Comparison of ENCODE assay signal across 23 cellular contexts in genomic region chr10:8296742-8297101, GRCh38.
"Had no signal": no experiment of that assay in that cellular context is flagged by ENCODE, and none has a peak within 500 bp of the region (broad histone marks: within the 10 kb centered on the region; RNA-seq: fewer than 3 reads in every experiment).

No MANE protein-coding gene starts in this region.

- H3K27ac ChIP-seq: colonic mucosa, dorsolateral prefrontal cortex, epithelial cell of prostate, gastroesophageal sphincter, heart left ventricle, left ventricle myocardium inferior, parathyroid adenoma, transverse colon, uterus had no signal

- H2AFZ ChIP-seq: parathyroid adenoma had no signal

- H3K27ac Mint-ChIP-seq: activated CD4-positive, alpha-beta memory T cell treated with anti-CD3 and anti-CD28 coated beads, Interleukin-2, amount 10 ng/mL, durations not matched to agents 7 days and 5 days; activated naive CD4-positive, alpha-beta T cell treated with anti-CD3 and anti-CD28 coated beads, Interleukin-2, amount 10 ng/mL, durations not matched to agents 7 days and 5 days; activated T-cell treated with anti-CD3 and anti-CD28 coated beads, Interleukin-2, amount 50 U/mL, for 72 hours; mesothelial cell of epicardium; stimulated activated naive B cell treated with anti-CD40 and anti-IgM and Interleukin-4, amounts not matched to agents 10 μg/mL and 1 μg/mL and 100 μg/mL, for 72 hours; T-helper 1 cell treated with Interleukin-12 subunit alpha and Interleukin-12 subunit beta and Interleukin-4 antibody, amounts not matched to agents 30 μg/mL and 1 μg/mL, for 36 hours had no signal

- DNase-seq: activated CD4-positive, alpha-beta memory T cell treated with anti-CD3 and anti-CD28 coated beads, Interleukin-2, amount 10 ng/mL, durations not matched to agents 7 days and 5 days; activated CD4-positive, alpha-beta T cell treated with anti-CD3 and anti-CD28 coated beads for 48 hours; activated CD4-positive, CD25-positive, alpha-beta regulatory T cell; activated effector memory CD4-positive, alpha-beta T cell treated with anti-CD3 and anti-CD28 coated beads, Interleukin-2, amount 50 U/mL, for 16 hours; activated naive CD4-positive, alpha-beta T cell treated with anti-CD3 and anti-CD28 coated beads, Interleukin-2, amount 10 ng/mL, durations not matched to agents 7 days and 5 days; activated T-cell treated with anti-CD3 and anti-CD28 coated beads, Interleukin-2, amount 50 U/mL, for 72 hours; amygdala; colonic mucosa; dorsolateral prefrontal cortex; heart left ventricle; left ventricle myocardium inferior; naive thymus-derived CD8-positive, alpha-beta T cell; right cardiac atrium; stimulated activated CD4-positive, alpha-beta T cell treated with anti-CD3 and anti-CD28 coated beads, Interleukin-1b, Interleukin-23, amount 100 ng/mL, for 48 hours; stimulated activated naive B cell treated with anti-CD40 and anti-IgM and Interleukin-4, amounts not matched to agents 10 μg/mL and 1 μg/mL and 100 μg/mL, for 72 hours; transverse colon; uterus had no signal

- H3K36me3 ChIP-seq: colonic mucosa, gastroesophageal sphincter, heart left ventricle, left ventricle myocardium inferior, transverse colon, uterus had no signal

- H3K4me1 ChIP-seq: colonic mucosa, gastroesophageal sphincter, heart left ventricle, left ventricle myocardium inferior, parathyroid adenoma, transverse colon, uterus had no signal

- H3K27me3 ChIP-seq: colonic mucosa, uterus had no signal

- H3K9me3 Mint-ChIP-seq: activated naive CD4-positive, alpha-beta T cell treated with anti-CD3 and anti-CD28 coated beads, Interleukin-2, amount 10 ng/mL, durations not matched to agents 7 days and 5 days; activated T-cell treated with anti-CD3 and anti-CD28 coated beads, Interleukin-2, amount 50 U/mL, for 72 hours; mesothelial cell of epicardium; naive thymus-derived CD8-positive, alpha-beta T cell had no signal

- H3K36me3 Mint-ChIP-seq: activated naive CD4-positive, alpha-beta T cell treated with anti-CD3 and anti-CD28 coated beads, Interleukin-2, amount 10 ng/mL, durations not matched to agents 7 days and 5 days; mesothelial cell of epicardium; naive thymus-derived CD8-positive, alpha-beta T cell; stimulated activated naive B cell treated with anti-CD40 and anti-IgM and Interleukin-4, amounts not matched to agents 10 μg/mL and 1 μg/mL and 100 μg/mL, for 72 hours had no signal

- H3K79me2 ChIP-seq: parathyroid adenoma had no signal

- H3K4me1 Mint-ChIP-seq: activated naive CD4-positive, alpha-beta T cell treated with anti-CD3 and anti-CD28 coated beads, Interleukin-2, amount 10 ng/mL, durations not matched to agents 7 days and 5 days; stimulated activated naive B cell treated with anti-CD40 and anti-IgM and Interleukin-4, amounts not matched to agents 10 μg/mL and 1 μg/mL and 100 μg/mL, for 72 hours had no signal

- H3K4me3 Mint-ChIP-seq: activated CD4-positive, alpha-beta memory T cell treated with anti-CD3 and anti-CD28 coated beads, Interleukin-2, amount 10 ng/mL, durations not matched to agents 7 days and 5 days; activated naive CD4-positive, alpha-beta T cell treated with anti-CD3 and anti-CD28 coated beads, Interleukin-2, amount 10 ng/mL, durations not matched to agents 7 days and 5 days; activated T-cell treated with anti-CD3 and anti-CD28 coated beads, Interleukin-2, amount 50 U/mL, for 72 hours; naive thymus-derived CD8-positive, alpha-beta T cell; stimulated activated naive B cell treated with anti-CD40 and anti-IgM and Interleukin-4, amounts not matched to agents 10 μg/mL and 1 μg/mL and 100 μg/mL, for 72 hours; T-helper 1 cell treated with Interleukin-12 subunit alpha and Interleukin-12 subunit beta and Interleukin-4 antibody, amounts not matched to agents 30 μg/mL and 1 μg/mL, for 36 hours had no signal

- H3K9me3 ChIP-seq: colonic mucosa, gastroesophageal sphincter, heart left ventricle, left ventricle myocardium inferior, transverse colon, uterus had no signal

- FAIRE-seq: bronchial epithelial cell had no signal

- H3K9ac ChIP-seq: parathyroid adenoma had no signal

- ATAC-seq: activated T-cell treated with anti-CD3 and anti-CD28 coated beads, Interleukin-2, amount 50 U/mL, for 72 hours; gastroesophageal sphincter; heart left ventricle; naive thymus-derived CD8-positive, alpha-beta T cell; right cardiac atrium; stimulated activated naive B cell treated with anti-CD40 and anti-IgM and Interleukin-4, amounts not matched to agents 10 μg/mL and 1 μg/mL and 100 μg/mL, for 72 hours had no signal

- H3K4me3 ChIP-seq: colonic mucosa, dorsolateral prefrontal cortex, gastroesophageal sphincter, heart left ventricle, left ventricle myocardium inferior, transverse colon, uterus had no signal
